In the genomic region with DNA sequence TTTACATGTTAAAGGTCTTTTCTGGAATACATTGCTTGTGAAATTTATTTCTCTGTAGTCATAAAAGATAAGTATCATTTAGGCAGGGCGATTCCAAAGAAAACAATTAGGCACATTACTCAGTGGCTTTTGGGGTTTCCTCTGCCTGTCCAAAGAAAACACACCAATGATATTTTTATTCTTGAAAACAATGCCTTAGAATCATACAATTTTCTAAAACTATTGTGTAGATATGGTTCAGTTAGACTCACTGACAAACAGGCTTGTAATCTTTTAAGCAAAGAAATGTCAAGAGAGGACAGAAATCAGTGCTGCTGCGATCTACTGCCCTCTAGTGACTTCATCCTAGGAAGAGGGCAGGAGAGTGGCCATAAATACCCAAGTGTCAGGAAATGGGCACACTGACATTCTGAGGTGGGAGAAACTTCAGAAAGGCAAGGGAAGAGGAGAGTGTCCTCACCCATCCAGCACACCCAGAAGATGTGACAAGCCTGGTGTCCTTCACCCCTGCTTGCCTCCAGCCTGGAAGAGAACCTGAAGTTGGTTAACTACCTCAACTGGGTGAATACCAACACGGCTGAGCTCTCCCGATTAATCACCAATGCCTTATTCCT, we compare ENCODE assay signal across 2 cellular contexts.
TF ChIP-seq lines count a peak whose summit lies in the region.

No MANE protein-coding gene starts in this region.

TF ChIP-seq in IMR-90, 13 proteins besides CTCF, POLR2A, EP300 and RAD21:
- TF ChIP-seq SMC3 (IDR thresholded peaks at IDR 0.05; ENCODE audit: low read depth, low read length), result peak; percentile 14; the same call in 1 of the 2 replicates
- TF ChIP-seq CHD1 (IDR thresholded peaks at IDR 0.05; ENCODE audit: low read depth, low read length), result no peak
- no peak for TF ChIP-seq BHLHE40 (IDR thresholded peaks at IDR 0.05; ENCODE audit: low read depth, low read length)

TF ChIP-seq in endothelial cell of umbilical vein, 7 proteins besides CTCF, POLR2A, EP300 and RAD21:
- peak; percentile 63 for TF ChIP-seq FOS (IDR thresholded peaks at IDR 0.05; ENCODE audit: borderline replicate concordance, insufficient read depth, low read length)
- TF ChIP-seq EZH2 (IDR thresholded peaks at IDR 0.05; ENCODE audit: borderline replicate concordance, low read depth, low read length, severe bottlenecking), result no peak
- TF ChIP-seq MYC (IDR thresholded peaks at IDR 0.05; ENCODE audit: low read depth, low read length), result no peak
- TF ChIP-seq POLR2AphosphoS5 (IDR thresholded peaks at IDR 0.05; ENCODE audit: insufficient read depth, low read depth, low read length), result peak; percentile 71
- TF ChIP-seq, protein P1, sequence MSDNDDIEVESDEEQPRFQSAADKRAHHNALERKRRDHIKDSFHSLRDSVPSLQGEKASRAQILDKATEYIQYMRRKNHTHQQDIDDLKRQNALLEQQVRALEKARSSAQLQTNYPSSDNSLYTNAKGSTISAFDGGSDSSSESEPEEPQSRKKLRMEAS (IDR thresholded peaks at IDR 0.05; ENCODE audit: insufficient read depth, insufficient read length), result no peak
- peak; percentile 95 for TF ChIP-seq GATA2 (IDR thresholded peaks at IDR 0.05; ENCODE audit: insufficient read depth, insufficient read length, low read depth, low read length)
- peak; percentile 76 for TF ChIP-seq JUN (IDR thresholded peaks at IDR 0.05; ENCODE audit: borderline replicate concordance, insufficient read depth, insufficient read length, low read depth)
